Comparison of ENCODE assay signal across 15 cellular contexts in genomic region chr10:69450395-69450794, GRCh38. TPM values are rescaled to one million over a fixed set of nuclear protein-coding genes. Genes with fewer than 3 reads are reported as not detected.
A peak's percentile ranks its signal among the peaks of the same experiment; 100 is the strongest.
DNase-seq lines count a peak whose midpoint lies in the region; ATAC-seq, FAIRE-seq and TF ChIP-seq lines count a peak whose summit lies in the region.
"Not testable (repeated sequence)": the region's sequence is repeated elsewhere in the genome, so short reads cannot be mapped to it uniquely, and the experiment has no call there.
"Had no signal": no experiment of that assay in that cellular context is flagged by ENCODE, and none has a peak within 500 bp of the region (broad histone marks: within the 10 kb centered on the region; RNA-seq: fewer than 3 reads in every experiment).

No MANE protein-coding gene starts in this region.

- not testable (repeated sequence) for ATAC-seq in WTC11; heart left ventricle; lung (ENCODE audit: insufficient read depth, low FRiP score); pancreas

- POLR2A ChIA-PET in WTC11 (lab: Charles Lee): not testable (repeated sequence)

- not testable (repeated sequence) for H3K4me3 ChIP-seq in BLaER1; KMS-11 (IDR thresholded peaks at IDR 0.05; ENCODE audit: insufficient read depth, low read depth, low read length); lung; pancreas
- H3K4me3 ChIP-seq in dorsolateral prefrontal cortex (peak overlapping the region in 15 of 59 donors; percentile 71 to 100 (median 94)), heart left ventricle (peak overlapping the region in 1 of 12 donors; percentile 88), stomach (peak overlapping the region in 1 of 4 donors; percentile 68)

- H2AFZ ChIP-seq in KMS-11 (ENCODE audit: low read depth): peak overlapping the region; percentile 99; the same call in 1 of the 2 replicates

- H3K9me3 ChIP-seq in BLaER1; heart left ventricle; lung (ENCODE audit: control insufficient read depth in 2 of 2, insufficient read depth in 1 of 2, low read length in 1 of 2); pancreas; stomach: not testable (repeated sequence)

- CTCF ChIA-PET in WTC11 (lab: Charles Lee): interaction anchor here (0.7 to 4.7 kb wide), 43 partner anchors 9 to 696 kb away, joined by 3 to 55 read pairs (median 4); partner anchors contain the start of genes TACR2 and TYSND1

- TF ChIP-seq POLR2A in heart left ventricle (IDR thresholded peaks at IDR 0.05); stomach (IDR thresholded peaks at IDR 0.05): not testable (repeated sequence)

- not testable (repeated sequence) for H3K27me3 ChIP-seq in BLaER1; KMS-11 (ENCODE audit: insufficient read depth, low read depth); dorsolateral prefrontal cortex; heart left ventricle; lung (ENCODE audit: control insufficient read depth, insufficient read depth); pancreas; stomach

- not testable (repeated sequence) for H3K36me3 Mint-ChIP-seq in WTC11

- not testable (repeated sequence) for H3K9me3 Mint-ChIP-seq in WTC11

- TF ChIP-seq EP300 in stomach (IDR thresholded peaks at IDR 0.05): not testable (repeated sequence)

- TF ChIP-seq CTCF in KMS-11 (conservative IDR thresholded peaks at IDR 0.05; ENCODE audit: low read depth, low read length); WTC11 (IDR thresholded peaks at IDR 0.05); dorsolateral prefrontal cortex (IDR thresholded peaks at IDR 0.05 in 54 of 56, conservative IDR thresholded peaks at IDR 0.05 in 2 of 56; ENCODE audit: low read depth in 1 of 56, partially characterized antibody in 56 of 56); heart left ventricle (IDR thresholded peaks at IDR 0.05); lung (IDR thresholded peaks at IDR 0.05; ENCODE audit: control extremely low read depth, extremely low read depth); pancreas (IDR thresholded peaks at IDR 0.05); stomach (IDR thresholded peaks at IDR 0.05): not testable (repeated sequence)

- not testable (repeated sequence) for H3K9ac ChIP-seq in BLaER1, KMS-11

- not testable (repeated sequence) for H3K27ac Mint-ChIP-seq in WTC11

- WGBS in heart left ventricle, 4 donors: 80 to 89% (median 87%) methylated on average over 16 of the region's 16 CpGs
- WGBS in lung, 2 donors: 82 to 88% methylated on average over 16 of the region's 16 CpGs
- WGBS in pancreas, 2 donors: 88 to 90% methylated on average over 16 of the region's 16 CpGs
- 70 to 83% (median 74%) methylated on average over 16 of the region's 16 CpGs for WGBS in stomach, 5 donors

- not testable (repeated sequence) for FAIRE-seq in pancreas (lab: Jason Lieb, UNC)

- H3K4me1 ChIP-seq in BLaER1: peaks cover 26% of the 10 kb centered on the region
- not testable (repeated sequence) for H3K4me1 ChIP-seq in KMS-11 (ENCODE audit: low read depth, poor library complexity, severe bottlenecking)
- peaks cover 0 to 42% (median 20%) of the 10 kb centered on the region in 12 donors for H3K4me1 ChIP-seq in heart left ventricle
- H3K4me1 ChIP-seq in lung (ENCODE audit: control insufficient read depth in 2 of 2, insufficient read depth in 2 of 2, low read length in 2 of 2): peaks cover 0 to 19% of the 10 kb centered on the region in 2 donors
- H3K4me1 ChIP-seq in pancreas: peaks cover 9 to 37% (median 13%) of the 10 kb centered on the region in 3 donors
- peaks cover 69 to 97% (median 78%) of the 10 kb centered on the region in 4 donors for H3K4me1 ChIP-seq in stomach

- H3K4me3 Mint-ChIP-seq in WTC11: peak overlapping the region; percentile 77

- peaks cover 19% of the 10 kb centered on the region for H3K4me1 Mint-ChIP-seq in WTC11

- H3K4me2 ChIP-seq in BLaER1: peak overlapping the region; percentile 93
- not testable (repeated sequence) for H3K4me2 ChIP-seq in KMS-11

- not testable (repeated sequence) for H4K20me1 ChIP-seq in BLaER1; KMS-11 (ENCODE audit: insufficient read depth)

- not testable (repeated sequence) for H3K27ac ChIP-seq in BLaER1, KMS-11
- H3K27ac ChIP-seq in dorsolateral prefrontal cortex (peak overlapping the region in 46 of 59 donors; percentile 1 to 97 (median 70)), heart left ventricle (peak overlapping the region in 8 of 12 donors; percentile 18 to 91 (median 67)), lung (ENCODE audit: low read depth in 1 of 2, low read length in 1 of 2) (peak overlapping the region; percentile 17 to 82), pancreas (peak overlapping the region in 3 of 4 donors; percentile 25 to 77 (median 75)), stomach (peak overlapping the region; percentile 92 to 94 (median 92))

- not testable (repeated sequence) for H3K36me3 ChIP-seq in BLaER1; KMS-11 (ENCODE audit: insufficient read depth); heart left ventricle; lung (ENCODE audit: control insufficient read depth in 2 of 2, insufficient read depth in 2 of 2, low read length in 2 of 2); pancreas; stomach

- H3K27me3 Mint-ChIP-seq in WTC11 (ENCODE audit: low read depth): peaks cover 75% of the 10 kb centered on the region

- intact Hi-C loops in dorsolateral prefrontal cortex (cut with DNase I): loop anchor here (2.0 to 5.0 kb wide), 3 partner anchors 42 to 52 kb away; no protein-coding TSS in a partner anchor
- intact Hi-C loops in heart left ventricle (cut with DNase I); pancreas (cut with DNase I); stomach (cut with DNase I; ENCODE audit: low total_unique reads): not testable (repeated sequence)

- not testable (repeated sequence) for DNase-seq in WTC11 (ENCODE audit: low spot score); dorsolateral prefrontal cortex; heart left ventricle; lung (ENCODE audit: low spot score); pancreas; stomach

- not testable (repeated sequence) for H3K79me2 ChIP-seq in KMS-11 (ENCODE audit: insufficient read depth, low read depth)

RNA-seq across cellular contexts. Expression of gene TSPAN15, which starts 0.9 kb away (rescaled TPM):
- 8.3 to 10.4 TPM (median 10.1 TPM) in 3 replicates for total RNA-seq in WTC11 (2021)
- 100 to 1,000 TPM in 10 of 120 experiments, 10 to 100 TPM in 109, 1 to 10 TPM in 1; 8.7 to 188 (median 44.2) TPM for total RNA-seq in dorsolateral prefrontal cortex
- total RNA-seq in heart left ventricle: 10 to 100 TPM in 6 of 9 donors, 1 to 10 TPM in 3; 4.5 to 20.2 (median 11.1) TPM
- 10 to 100 TPM; 10.5 to 12.5 TPM for polyA plus RNA-seq in heart left ventricle
- total RNA-seq in lung: 10 to 100 TPM; 44.3 to 63.0 TPM
- 10 to 100 TPM; 47.0 to 68.4 TPM for polyA plus RNA-seq in lung
- 10 to 100 TPM; 10.9 to 49.2 (median 13.5) TPM for total RNA-seq in pancreas
- polyA plus RNA-seq in pancreas: 10 to 100 TPM; 20.2 to 28.6 TPM
- total RNA-seq in stomach: 100 to 1,000 TPM in 1 of 5 donors, 10 to 100 TPM in 4; 23.5 to 153 (median 97.4) TPM
- 10 to 100 TPM; 35.4 to 67.8 (median 55.8) TPM for polyA plus RNA-seq in stomach

RNA-seq across cellular contexts. Expression of gene TACR2, which starts 33.7 kb away (rescaled TPM):
- 0.20 TPM in 1 of 3 replicates, not detected in the others for total RNA-seq in WTC11 (2021)
- total RNA-seq in dorsolateral prefrontal cortex: 1 to 10 TPM in 27 of 120 experiments, under 1 TPM in 86, not detected in 7; 0.20 to 2.4 (median 0.75) TPM
- total RNA-seq in heart left ventricle: under 1 TPM in 4 of 9 donors, not detected in 5; 0.22 to 0.39 (median 0.29) TPM
- under 1 TPM; 0.11 to 0.15 TPM for polyA plus RNA-seq in heart left ventricle
- total RNA-seq in lung: under 1 TPM; 0.28 to 0.83 TPM
- under 1 TPM; 0.42 to 0.57 TPM for polyA plus RNA-seq in lung
- total RNA-seq in pancreas: under 1 TPM in 4 of 6 donors, not detected in 2; 0.12 to 0.28 (median 0.18) TPM
- polyA plus RNA-seq in pancreas: under 1 TPM; 0.14 to 0.15 TPM
- 100 to 1,000 TPM in 1 of 5 donors, 10 to 100 TPM in 3, 1 to 10 TPM in 1; 5.7 to 133 (median 14.3) TPM for total RNA-seq in stomach
- 10 to 100 TPM in 1 of 3 donors, under 1 TPM in 1, not detected in 1; 0.56 to 67.8 TPM for polyA plus RNA-seq in stomach
- total RNA-seq: activated T-helper 1 cell treated with anti-CD3 and anti-CD28 coated beads, Interleukin-12 subunit alpha, Interleukin-12 subunit beta, Interleukin-2, Interleukin-4 antibody, amounts not matched to agents 30 ng/mL and 10 ng/mL and 1 ng/mL, durations not matched to agents 14 hours and 24 hours and 36 hours; CD8-positive, alpha-beta memory T cell; G401; HFFc6; HT1080; kidney epithelial cell; mammary epithelial cell had no signal
- polyA plus RNA-seq: CD8-positive, alpha-beta memory T cell had no signal
